Comparison of ENCODE assay signal across 1 cellular context in the genomic region with DNA sequence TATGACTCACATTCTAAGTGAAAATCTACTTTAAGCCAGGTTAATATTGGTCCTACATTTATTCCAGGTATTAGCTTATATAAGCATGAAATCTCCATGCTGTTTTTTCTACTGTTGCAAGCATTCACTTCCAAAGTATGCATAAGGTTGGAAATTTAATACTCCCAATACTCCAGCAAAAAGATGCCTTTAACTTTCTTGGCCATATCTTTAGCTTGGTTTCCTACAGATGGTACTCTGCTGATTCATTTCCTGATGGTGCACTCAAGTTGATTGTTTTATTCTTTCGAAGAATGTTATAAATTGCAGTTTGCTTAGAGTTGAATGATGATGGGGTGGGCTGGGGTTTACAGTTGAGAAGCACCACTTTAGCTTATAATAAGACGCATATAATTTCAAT.
TF ChIP-seq lines count a peak whose summit lies in the region.

No MANE protein-coding gene starts in this region.

TF ChIP-seq in SK-N-SH, 30 proteins besides CTCF, POLR2A, EP300 and RAD21:
- TF ChIP-seq ELF1 (IDR thresholded peaks at IDR 0.05) = no peak
- TF ChIP-seq RXRA (IDR thresholded peaks at IDR 0.05; ENCODE audit: borderline replicate concordance, low read depth) = peak; percentile 58; the same call in 1 of the 2 replicates
- no peak for TF ChIP-seq ZBTB33 (IDR thresholded peaks at IDR 0.05; ENCODE audit: borderline replicate concordance, low read depth)
- TF ChIP-seq TCF12 (IDR thresholded peaks at IDR 0.05) = peak; percentile 83
- no peak for TF ChIP-seq POLR2AphosphoS5 (IDR thresholded peaks at IDR 0.05; ENCODE audit: low read depth, low read length)
- TF ChIP-seq SIN3A (IDR thresholded peaks at IDR 0.05; ENCODE audit: borderline replicate concordance, low read depth, low read length) = no peak
- no peak for TF ChIP-seq REST (IDR thresholded peaks at IDR 0.05; ENCODE audit: low read depth, low read length)
- no peak for TF ChIP-seq MEF2A (IDR thresholded peaks at IDR 0.05; ENCODE audit: borderline replicate concordance, low read depth)
- TF ChIP-seq, protein P1, sequence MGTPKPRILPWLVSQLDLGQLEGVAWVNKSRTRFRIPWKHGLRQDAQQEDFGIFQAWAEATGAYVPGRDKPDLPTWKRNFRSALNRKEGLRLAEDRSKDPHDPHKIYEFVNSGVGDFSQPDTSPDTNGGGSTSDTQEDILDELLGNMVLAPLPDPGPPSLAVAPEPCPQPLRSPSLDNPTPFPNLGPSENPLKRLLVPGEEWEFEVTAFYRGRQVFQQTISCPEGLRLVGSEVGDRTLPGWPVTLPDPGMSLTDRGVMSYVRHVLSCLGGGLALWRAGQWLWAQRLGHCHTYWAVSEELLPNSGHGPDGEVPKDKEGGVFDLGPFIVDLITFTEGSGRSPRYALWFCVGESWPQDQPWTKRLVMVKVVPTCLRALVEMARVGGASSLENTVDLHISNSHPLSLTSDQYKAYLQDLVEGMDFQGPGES (IDR thresholded peaks at IDR 0.05; ENCODE audit: low read depth, low read length) = no peak
- TF ChIP-seq FOSL2 (IDR thresholded peaks at IDR 0.05; ENCODE audit: borderline replicate concordance, low read depth) = peak; percentile 77
- no peak for TF ChIP-seq RFX5 (IDR thresholded peaks at IDR 0.05; ENCODE audit: low read length)
- TF ChIP-seq JUND (IDR thresholded peaks at IDR 0.05) = peak; percentile 81
- no peak for TF ChIP-seq GABPA (IDR thresholded peaks at IDR 0.05; ENCODE audit: low read depth)
- no peak for TF ChIP-seq SMC3 (IDR thresholded peaks at IDR 0.05; ENCODE audit: low read depth, low read length)
- no peak for TF ChIP-seq CHD2 (IDR thresholded peaks at IDR 0.05; ENCODE audit: low read length, partially characterized antibody)
- TF ChIP-seq EZH2phosphoT487 (IDR thresholded peaks at IDR 0.05; ENCODE audit: borderline replicate concordance, low read depth) = no peak
- TF ChIP-seq TEAD4 (IDR thresholded peaks at IDR 0.05; ENCODE audit: borderline replicate concordance, insufficient read depth) = 0 out of 2 replicates have a peak, but pooled peaks have one; percentile 29
- no peak for TF ChIP-seq YY1 (IDR thresholded peaks at IDR 0.05; ENCODE audit: low read depth)
- TF ChIP-seq PBX3 (IDR thresholded peaks at IDR 0.05) = peak; percentile 63
- TF ChIP-seq FOXM1 (IDR thresholded peaks at IDR 0.05; ENCODE audit: low read depth) = no peak
- no peak for TF ChIP-seq FOXJ3 (CRISPR knock-in tag; IDR thresholded peaks at IDR 0.05)
- TF ChIP-seq TAF1 (IDR thresholded peaks at IDR 0.05; ENCODE audit: borderline replicate concordance, low read depth, low read length) = no peak
- no peak for TF ChIP-seq MXI1 (IDR thresholded peaks at IDR 0.05; ENCODE audit: low read depth, low read length)
- TF ChIP-seq USF1 (IDR thresholded peaks at IDR 0.05; ENCODE audit: borderline replicate concordance, low read depth) = no peak
- TF ChIP-seq, protein P2, sequence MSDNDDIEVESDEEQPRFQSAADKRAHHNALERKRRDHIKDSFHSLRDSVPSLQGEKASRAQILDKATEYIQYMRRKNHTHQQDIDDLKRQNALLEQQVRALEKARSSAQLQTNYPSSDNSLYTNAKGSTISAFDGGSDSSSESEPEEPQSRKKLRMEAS (IDR thresholded peaks at IDR 0.05; ENCODE audit: low read depth) = peak; percentile 14; the same call in 1 of the 2 replicates
- TF ChIP-seq, protein P3, sequence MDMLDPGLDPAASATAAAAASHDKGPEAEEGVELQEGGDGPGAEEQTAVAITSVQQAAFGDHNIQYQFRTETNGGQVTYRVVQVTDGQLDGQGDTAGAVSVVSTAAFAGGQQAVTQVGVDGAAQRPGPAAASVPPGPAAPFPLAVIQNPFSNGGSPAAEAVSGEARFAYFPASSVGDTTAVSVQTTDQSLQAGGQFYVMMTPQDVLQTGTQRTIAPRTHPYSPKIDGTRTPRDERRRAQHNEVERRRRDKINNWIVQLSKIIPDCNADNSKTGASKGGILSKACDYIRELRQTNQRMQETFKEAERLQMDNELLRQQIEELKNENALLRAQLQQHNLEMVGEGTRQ (IDR thresholded peaks at IDR 0.05; ENCODE audit: borderline replicate concordance, low read depth, low read length) = no peak
- TF ChIP-seq NFIC (IDR thresholded peaks at IDR 0.05; ENCODE audit: borderline replicate concordance) = peak; percentile 49
